28 cellular contexts compared by ENCODE assay signal in the genomic region with DNA sequence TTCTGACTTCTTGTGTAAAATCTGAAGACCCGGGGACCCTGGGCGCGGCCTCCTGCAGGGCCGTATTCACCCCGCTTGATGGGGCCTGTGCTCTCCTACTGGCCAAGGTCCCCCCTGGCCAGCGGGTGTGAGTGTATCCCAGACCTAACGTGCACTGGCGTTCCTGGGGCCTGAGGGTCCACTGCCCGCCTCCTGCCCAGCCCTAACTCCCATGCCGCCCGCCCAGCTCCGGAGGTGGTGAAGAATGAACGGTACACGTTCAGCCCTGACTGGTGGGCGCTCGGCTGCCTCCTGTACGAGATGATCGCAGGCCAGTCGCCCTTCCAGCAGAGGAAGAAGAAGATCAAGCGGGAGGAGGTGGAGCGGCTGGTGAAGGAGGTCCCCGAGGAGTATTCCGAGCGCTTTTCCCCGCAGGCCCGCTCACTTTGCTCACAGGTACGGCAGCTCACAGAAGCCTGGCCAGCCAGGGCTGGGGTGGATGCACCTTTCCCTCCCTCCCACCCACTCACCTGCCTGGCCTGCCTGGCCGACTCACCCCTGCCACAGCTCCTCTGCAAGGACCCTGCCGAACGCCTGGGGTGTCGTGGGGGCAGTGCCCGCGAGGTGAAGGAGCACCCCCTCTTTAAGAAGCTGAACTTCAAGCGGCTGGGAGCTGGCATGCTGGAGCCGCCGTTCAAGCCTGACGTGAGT. TPM values are rescaled to one million over a fixed set of nuclear protein-coding genes. Genes with fewer than 3 reads are reported as not detected.
A peak's percentile ranks its signal among the peaks of the same experiment; 100 is the strongest.
DNase-seq lines count a peak whose midpoint lies in the region; ATAC-seq, FAIRE-seq and TF ChIP-seq lines count a peak whose summit lies in the region.
"Had no signal": no experiment of that assay in that cellular context is flagged by ENCODE, and none has a peak within 500 bp of the region (broad histone marks: within the 10 kb centered on the region; RNA-seq: fewer than 3 reads in every experiment).

No MANE protein-coding gene starts in this region.

- peak overlapping the region; percentile 73 for H3K27ac Mint-ChIP-seq in central memory CD8-positive, alpha-beta T cell (ENCODE audit: low read depth)
- H3K27ac Mint-ChIP-seq in stimulated activated naive B cell treated with anti-CD40 and anti-IgM and Interleukin-4, amounts not matched to agents 10 μg/mL and 1 μg/mL and 100 μg/mL, for 72 hours: peak overlapping the region; percentile 80
- H3K27ac Mint-ChIP-seq: brain had no signal

- CTCF ChIA-PET in HCT116 (lab: Charles Lee): interaction anchor here (1.2 to 2.4 kb wide), 2 partner anchors 12 to 19 kb away, joined by 3 to 6 read pairs; no protein-coding TSS in a partner anchor

- H3K4me1 Mint-ChIP-seq in central memory CD8-positive, alpha-beta T cell: peaks cover 51% of the 10 kb centered on the region
- peaks cover 24 to 45% of the 10 kb centered on the region in 2 donors for H3K4me1 Mint-ChIP-seq in stimulated activated naive B cell treated with anti-CD40 and anti-IgM and Interleukin-4, amounts not matched to agents 10 μg/mL and 1 μg/mL and 100 μg/mL, for 72 hours

- POLR2A ChIA-PET in HCT116 (lab: Charles Lee): interaction anchor here (2.0 kb wide), 1 partner anchor 9 kb away, joined by 7 read pairs; the partner anchor contains the start of gene GRK6

- no peaks in the 10 kb centered on the region for H3K9me3 ChIP-seq in HCT116 (ENCODE audit: control insufficient read depth in 1 of 2, insufficient read depth in 1 of 2, low read depth in 1 of 2, low read length in 2 of 2)

- no peak for FAIRE-seq in GM12892 (lab: Jason Lieb, UNC)
- FAIRE-seq: D721Med, GM19239, H54, small intestine had no signal

- no peak overlapping the region for H2AFZ ChIP-seq in HCT116 (ENCODE audit: low read depth, low read length, poor library complexity, severe bottlenecking)

- 0 out of 2 replicates have a peak, but pooled peaks cover 2% of the 10 kb centered on the region for H3K79me2 ChIP-seq in HCT116 (ENCODE audit: insufficient read depth, low read length)

- peaks cover 76% of the 10 kb centered on the region for H3K36me3 Mint-ChIP-seq in central memory CD8-positive, alpha-beta T cell (ENCODE audit: insufficient read depth)
- peaks cover 52 to 57% of the 10 kb centered on the region in 2 donors for H3K36me3 Mint-ChIP-seq in stimulated activated naive B cell treated with anti-CD40 and anti-IgM and Interleukin-4, amounts not matched to agents 10 μg/mL and 1 μg/mL and 100 μg/mL, for 72 hours

- H3K4me3 Mint-ChIP-seq in central memory CD8-positive, alpha-beta T cell: no peak overlapping the region
- H3K4me3 Mint-ChIP-seq in stimulated activated naive B cell treated with anti-CD40 and anti-IgM and Interleukin-4, amounts not matched to agents 10 μg/mL and 1 μg/mL and 100 μg/mL, for 72 hours: no peak overlapping the region
- H3K4me3 Mint-ChIP-seq: brain had no signal

- no peak overlapping the region for H3K27ac ChIP-seq in HCT116 (ENCODE audit: low read depth, low read length)
- H3K27ac ChIP-seq: C4-2B had no signal

- H3K4me1 ChIP-seq in HCT116 (ENCODE audit: control insufficient read depth in 1 of 2, insufficient read depth in 2 of 2, low read length in 2 of 2): peaks cover 0 to 8% of the 10 kb centered on the region in 2 experiments; a peak in 2 of 4 replicates

- intact Hi-C loops in Right ventricle myocardium inferior (cut with DNase I) (no loop called here), left ventricle myocardium superior (cut with micrococcal nuclease) (no loop called here), HCT116 (cut with micrococcal nuclease) (no loop called here)

- no peaks in the 10 kb centered on the region for H3K27me3 Mint-ChIP-seq in central memory CD8-positive, alpha-beta T cell
- no peaks in the 10 kb centered on the region for H3K27me3 Mint-ChIP-seq in stimulated activated naive B cell treated with anti-CD40 and anti-IgM and Interleukin-4, amounts not matched to agents 10 μg/mL and 1 μg/mL and 100 μg/mL, for 72 hours
- H3K27me3 Mint-ChIP-seq: brain, IgD-negative memory B cell, naive B cell had no signal

- ATAC-seq in Right ventricle myocardium inferior: no peak
- no peak for ATAC-seq in left ventricle myocardium superior
- no peak for ATAC-seq in HCT116
- no peak for ATAC-seq in central memory CD8-positive, alpha-beta T cell (replicated peaks; ENCODE audit: extremely low read depth, poor library complexity, severe bottlenecking)
- no peak for ATAC-seq in stimulated activated naive B cell treated with anti-CD40 and anti-IgM and Interleukin-4, amounts not matched to agents 10 μg/mL and 1 μg/mL and 100 μg/mL, for 72 hours (replicated peaks)
- no peak for ATAC-seq in HG03457 (IDR thresholded peaks at IDR 0.05; ENCODE audit: unreplicated experiment)
- ATAC-seq: left lobe of liver, Panc1 had no signal

- peaks cover 25 to 48% of the 10 kb centered on the region in 2 experiments; a peak in 3 of 4 replicates for H3K36me3 ChIP-seq in HCT116 (ENCODE audit: control insufficient read depth in 1 of 2, insufficient read depth in 2 of 2, low read length in 2 of 2)

- TSS peak; percentile 1 for BruUV-seq in HCT116 (replicated peaks; lab: Mats Ljungman, UMichigan)

- H3K9me3 Mint-ChIP-seq in central memory CD8-positive, alpha-beta T cell: no peaks in the 10 kb centered on the region
- H3K9me3 Mint-ChIP-seq in stimulated activated naive B cell treated with anti-CD40 and anti-IgM and Interleukin-4, amounts not matched to agents 10 μg/mL and 1 μg/mL and 100 μg/mL, for 72 hours: no peaks in the 10 kb centered on the region
- H3K9me3 Mint-ChIP-seq: brain, IgD-negative memory B cell, naive B cell had no signal

- H3K9me2 ChIP-seq in HCT116 (ENCODE audit: insufficient read depth): no peaks in the 10 kb centered on the region

- TF ChIP-seq RAD21 in HCT116 (IDR thresholded peaks at IDR 0.05; ENCODE audit: low read depth): no peak

- no peak overlapping the region for H3K9ac ChIP-seq in HCT116 (ENCODE audit: low read length)

- DNase-seq in Right ventricle myocardium inferior (ENCODE audit: missing footprints) (peak; percentile 56), left ventricle myocardium superior (no peak), HCT116 (ENCODE audit: low read depth, low spot score) (no peak), GM12892 (ENCODE audit: insufficient read length) (no peak)
- DNase-seq in central memory CD8-positive, alpha-beta T cell (ENCODE audit: low spot score in 2 of 2): no peak
- DNase-seq in stimulated activated naive B cell treated with anti-CD40 and anti-IgM and Interleukin-4, amounts not matched to agents 10 μg/mL and 1 μg/mL and 100 μg/mL, for 72 hours: no peak
- DNase-seq: activated CD4-positive, alpha-beta T cell treated with anti-CD3 and anti-CD28 coated beads, Interleukin-2, amount 50 U/mL, for 48 hours; activated CD4-positive, CD25-positive, alpha-beta regulatory T cell; hypothalamus; naive B cell; NCI-H1105 treated with DMSO at 0.1 percent for 48 hours; NCI-H2029; NCI-H526 treated with DMSO at 0.1 percent for 48 hours; small intestine; trophoblast cell had no signal

- H4K20me1 ChIP-seq in HCT116 (ENCODE audit: insufficient read depth): no peaks in the 10 kb centered on the region

- H3K4me3 ChIP-seq in HCT116 (replicated peaks in 1 of 2; ENCODE audit: low read depth in 1 of 2, low read length in 2 of 2): no peak overlapping the region

- H3K4me2 ChIP-seq in HCT116 (ENCODE audit: low read length): no peak overlapping the region

- H3K27me3 ChIP-seq in HCT116 (ENCODE audit: insufficient read depth, low read length): no peaks in the 10 kb centered on the region

- no peak for TF ChIP-seq CTCF in HCT116 (IDR thresholded peaks at IDR 0.05 in 2 of 3, conservative IDR thresholded peaks at IDR 0.05 in 1 of 3; ENCODE audit: borderline replicate concordance in 1 of 3, insufficient read depth in 1 of 3, low read depth in 2 of 3, low read length in 2 of 3)

- RAD21 ChIA-PET in HCT116 (lab: Charles Lee; ENCODE audit: low non-redundant PET in 1 of 2, low total read pairs in 2 of 2, uncharacterized antibody in 2 of 2, unreplicated experiment in 2 of 2): no interaction called here

- no peak for TF ChIP-seq POLR2A in HCT116 (IDR thresholded peaks at IDR 0.05; ENCODE audit: borderline replicate concordance, extremely low read depth, insufficient read depth, insufficient read length)
- no peak for TF ChIP-seq POLR2A in GM12892 (IDR thresholded peaks at IDR 0.05; ENCODE audit: low read depth, low read length)

TF ChIP-seq in HCT116, 20 proteins besides CTCF, POLR2A, EP300 and RAD21:
- TF ChIP-seq, protein P1, sequence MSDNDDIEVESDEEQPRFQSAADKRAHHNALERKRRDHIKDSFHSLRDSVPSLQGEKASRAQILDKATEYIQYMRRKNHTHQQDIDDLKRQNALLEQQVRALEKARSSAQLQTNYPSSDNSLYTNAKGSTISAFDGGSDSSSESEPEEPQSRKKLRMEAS (IDR thresholded peaks at IDR 0.05): no peak
- TF ChIP-seq SIN3A (IDR thresholded peaks at IDR 0.05; ENCODE audit: low read depth): no peak
- TF ChIP-seq POLR2AphosphoS5 (IDR thresholded peaks at IDR 0.05; ENCODE audit: low read depth, low read length): peak; percentile 16
TF ChIP-seq in HCT116: peak in this region for 1.

RNA-seq across cellular contexts. Expression of gene GRK6, which starts 9.5 kb away (rescaled TPM):
- 18.1 TPM for total RNA-seq in Right ventricle myocardium inferior
- 17.6 TPM for total RNA-seq in left ventricle myocardium superior
- 89.3 TPM for total RNA-seq in HCT116 (2021; ENCODE audit: unreplicated experiment)
- polyA plus RNA-seq in HCT116 (2012): 88.3 and 90.2 TPM in 2 replicates
- polyA plus RNA-seq in GM12892 (2012; ENCODE audit: missing spikeins): 26.9 TPM

RNA-seq across cellular contexts. Expression of gene PRR7, which starts 10.6 kb away (rescaled TPM):
- 1.4 TPM for total RNA-seq in Right ventricle myocardium inferior
- total RNA-seq in left ventricle myocardium superior: 0.40 TPM
- total RNA-seq in HCT116 (2021; ENCODE audit: unreplicated experiment): 39.9 TPM
- 28.9 and 29.4 TPM in 2 replicates for polyA plus RNA-seq in HCT116 (2012)
- 0.34 TPM for polyA plus RNA-seq in GM12892 (2012; ENCODE audit: missing spikeins)

RNA-seq across cellular contexts. Expression of gene F12, which starts 26.6 kb away (rescaled TPM):
- total RNA-seq in Right ventricle myocardium inferior: not detected
- total RNA-seq in left ventricle myocardium superior: not detected
- 30.0 TPM for total RNA-seq in HCT116 (2021; ENCODE audit: unreplicated experiment)
- polyA plus RNA-seq in HCT116 (2012): 46.8 and 58.1 TPM in 2 replicates
- polyA plus RNA-seq in GM12892 (2012; ENCODE audit: missing spikeins): 0.74 TPM

RNA-seq across cellular contexts. Expression of gene PFN3, which starts 35.5 kb away (rescaled TPM):
- not detected for total RNA-seq in Right ventricle myocardium inferior
- not detected for total RNA-seq in left ventricle myocardium superior
- total RNA-seq in HCT116 (2021; ENCODE audit: unreplicated experiment): not detected
- not detected in 2 replicates for polyA plus RNA-seq in HCT116 (2012)
- not detected for polyA plus RNA-seq in GM12892 (2012; ENCODE audit: missing spikeins)
- total RNA-seq: chondrocyte, left lobe of liver, omental fat pad, renal cortical epithelial cell, subcutaneous adipose tissue had no signal
- polyA plus RNA-seq: IgD-negative memory B cell, small intestine had no signal

RNA-seq across cellular contexts. Expression of gene DBN1, which starts 37.4 kb away (rescaled TPM):
- total RNA-seq in Right ventricle myocardium inferior (32.2 TPM), left ventricle myocardium superior (22.4 TPM), HCT116 (2021; ENCODE audit: unreplicated experiment) (144 TPM)
- polyA plus RNA-seq in HCT116 (2012): 110 and 117 TPM in 2 replicates
- polyA plus RNA-seq in GM12892 (2012; ENCODE audit: missing spikeins): 6.8 TPM

Comparison
In these comparisons a context has a peak if more than half of its experiments do, and no peak if none do; other contexts are left out.
1. RNA of gene PRR7, which starts 10.6 kb away (total RNA-seq): 39.9 TPM in HCT116 (single experiment); 1.4 TPM in Right ventricle myocardium inferior (single experiment) and 0.40 TPM in left ventricle myocardium superior (single experiment); every median in the first group is over 10 times any median in the second.
2. RNA of gene F12, which starts 26.6 kb away (total RNA-seq): 30.0 TPM in HCT116 (single experiment); not detected in Right ventricle myocardium inferior (single experiment) and not detected in left ventricle myocardium superior (single experiment); every median in the first group is over 10 times any median in the second.